1 cellular context compared by ENCODE assay signal in genomic region chr16:86618431-86619262, GRCh38.
TF ChIP-seq lines count a peak whose summit lies in the region.

No MANE protein-coding gene starts in this region.

TF ChIP-seq in endothelial cell of umbilical vein, 7 proteins besides CTCF, POLR2A, EP300 and RAD21:
- TF ChIP-seq FOS (IDR thresholded peaks at IDR 0.05; ENCODE audit: borderline replicate concordance, insufficient read depth, low read length) (no peak), MAX (IDR thresholded peaks at IDR 0.05; ENCODE audit: insufficient read depth, insufficient read length) (no peak), JUN (IDR thresholded peaks at IDR 0.05; ENCODE audit: borderline replicate concordance, insufficient read depth, insufficient read length, low read depth) (no peak), GATA2 (IDR thresholded peaks at IDR 0.05; ENCODE audit: insufficient read depth, insufficient read length, low read depth, low read length) (no peak), EZH2 (IDR thresholded peaks at IDR 0.05; ENCODE audit: borderline replicate concordance, low read depth, low read length, severe bottlenecking) (no peak), MYC (IDR thresholded peaks at IDR 0.05; ENCODE audit: low read depth, low read length) (no peak), POLR2AphosphoS5 (IDR thresholded peaks at IDR 0.05; ENCODE audit: insufficient read depth, low read depth, low read length) (no peak)
